11 cellular contexts compared by ENCODE assay signal in the genomic region with DNA sequence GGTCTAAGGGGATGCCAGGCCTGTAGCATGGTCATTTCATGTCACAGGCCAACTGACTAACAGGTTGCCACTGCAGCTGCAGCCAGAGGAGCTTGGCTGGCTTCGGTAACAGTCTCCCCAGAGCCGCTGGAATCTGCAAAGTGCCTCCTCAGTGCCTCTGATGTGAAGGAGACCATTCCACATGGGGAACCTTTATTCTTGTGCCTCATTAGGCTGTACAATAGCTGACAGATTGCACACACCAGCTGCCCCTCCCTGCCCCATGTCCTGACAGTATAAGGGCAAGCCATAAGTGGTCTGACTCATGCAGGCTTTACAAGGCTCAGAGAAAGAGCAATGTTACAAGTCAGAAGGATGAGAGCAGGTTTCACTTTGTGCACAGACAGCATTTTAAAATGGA.
DNase-seq lines count a peak whose midpoint lies in the region; ATAC-seq lines count a peak whose summit lies in the region.
"Had no signal": no experiment of that assay in that cellular context is flagged by ENCODE, and none has a peak within 500 bp of the region (broad histone marks: within the 10 kb centered on the region; RNA-seq: fewer than 3 reads in every experiment).

No MANE protein-coding gene starts in this region.

- no peak for ATAC-seq in sciatic nerve
- ATAC-seq: stimulated activated naive B cell treated with anti-CD40 and anti-IgM and Interleukin-4, amounts not matched to agents 10 μg/mL and 1 μg/mL and 100 μg/mL, for 72 hours had no signal

- DNase-seq in GM04504 (ENCODE audit: low read depth) (peak; percentile 60), NCI-H2227 (lab: John Stamatoyannopoulos, UW; ENCODE audit: unreplicated experiment) (peak; percentile 29), dedifferentiated amniotic fluid mesenchymal stem cell (ENCODE audit: extremely low spot score) (peak; percentile 70), retina (peak; percentile 79), sciatic nerve (ENCODE audit: low spot score) (no peak), NCI-H1105 (lab: John Stamatoyannopoulos, UW) (no peak), medulla oblongata (ENCODE audit: extremely low spot score) (no peak)
- DNase-seq: activated CD4-positive, alpha-beta T cell treated with anti-CD3 and anti-CD28 coated beads, Interleukin-2, amount 10 ng/mL, durations not matched to agents 24 days and 14 days; aorta; H9; stimulated activated naive B cell treated with anti-CD40 and anti-IgM and Interleukin-4, amounts not matched to agents 10 μg/mL and 1 μg/mL and 100 μg/mL, for 72 hours had no signal

- intact Hi-C loops in sciatic nerve (cut with DNase I): no loop called here

Comparison
In these comparisons a context has a peak if more than half of its experiments do, and no peak if none do; other contexts are left out.
1. DNase-seq: peak in GM04504 (single experiment), NCI-H2227 (single experiment), dedifferentiated amniotic fluid mesenchymal stem cell (single experiment) and retina (single experiment); none in sciatic nerve (single experiment), NCI-H1105 (single experiment) and medulla oblongata (single experiment).